ENCODE assay signal across 28 cellular contexts in the genomic region with DNA sequence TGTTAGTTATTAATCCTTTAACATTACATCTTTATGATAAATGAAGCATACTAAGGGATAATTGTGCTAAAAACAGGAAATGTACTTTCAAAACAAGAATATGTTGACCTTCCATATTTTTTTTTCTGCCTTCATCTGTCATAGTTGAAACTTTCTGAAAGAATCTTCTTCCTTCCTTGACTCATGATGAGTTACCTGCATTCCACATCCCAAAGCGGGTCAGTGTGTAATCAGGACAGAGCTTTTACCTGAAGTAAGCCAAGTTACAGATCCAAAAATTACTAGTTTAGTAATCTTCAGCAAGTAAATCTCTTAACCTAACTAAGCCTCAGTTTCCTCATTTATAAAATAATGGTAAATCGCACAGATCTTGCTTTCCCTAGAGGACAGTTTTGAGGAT.
"Had no signal": no experiment of that assay in that cellular context is flagged by ENCODE, and none has a peak within 500 bp of the region (broad histone marks: within the 10 kb centered on the region; RNA-seq: fewer than 3 reads in every experiment).

No MANE protein-coding gene starts in this region.

- H3K4me3 ChIP-seq: gastroesophageal sphincter, hepatocyte, neural progenitor cell, stomach, thyroid gland, upper lobe of right lung had no signal

- H3K9me3 ChIP-seq: thyroid gland, upper lobe of right lung had no signal

- H3K9ac ChIP-seq: neural progenitor cell had no signal

- H3K4me1 ChIP-seq: neural progenitor cell had no signal

- H3K27me3 ChIP-seq: gastroesophageal sphincter, hepatocyte, neural progenitor cell, stomach, thyroid gland, upper lobe of right lung had no signal

- ATAC-seq: gastroesophageal sphincter, right cardiac atrium had no signal

- DNase-seq: activated CD4-positive, alpha-beta T cell treated with anti-CD3 and anti-CD28 coated beads for 36 hours; activated CD4-positive, CD25-positive, alpha-beta regulatory T cell; activated CD8-positive, alpha-beta memory T cell treated with anti-CD3 and anti-CD28 coated beads, Interleukin-2, amount 10 ng/mL, durations not matched to agents 7 days and 5 days; activated CD8-positive, alpha-beta T cell treated with anti-CD3 and anti-CD28 coated beads, Interleukin-2, amount 10 ng/mL, durations not matched to agents 7 days and 5 days; activated naive CD4-positive, alpha-beta T cell; activated T-cell treated with anti-CD3 and anti-CD28 coated beads, Interleukin-2, amount 50 U/mL, for 72 hours; dermis blood vessel endothelial cell; effector CD4-positive, alpha-beta T cell; islet precursor cell; left colon; natural killer cell; occipital lobe; posterior cingulate gyrus; right cardiac atrium; stimulated activated CD4-positive, alpha-beta T cell treated with anti-CD3 and anti-CD28 coated beads, Interleukin-15, amount 100 ng/mL, for 24 hours; stimulated activated CD4-positive, alpha-beta T cell treated with anti-CD3 and anti-CD28 coated beads, Interleukin-2, amount 100 ng/mL, for 24 hours; stimulated activated naive B cell treated with anti-CD40 and anti-IgM and Interleukin-4, amounts not matched to agents 10 μg/mL and 1 μg/mL and 100 μg/mL, for 72 hours; T-cell; upper lobe of right lung had no signal

- H3K4me2 ChIP-seq: hepatocyte, neural progenitor cell had no signal

- H3K27me3 Mint-ChIP-seq: activated CD4-positive, alpha-beta T cell treated with anti-CD3 and anti-CD28 coated beads for 36 hours; activated CD8-positive, alpha-beta memory T cell treated with anti-CD3 and anti-CD28 coated beads, Interleukin-2, amount 10 ng/mL, durations not matched to agents 7 days and 5 days; memory B cell; stimulated activated naive B cell treated with anti-CD40 and anti-IgM and Interleukin-4, amounts not matched to agents 10 μg/mL and 1 μg/mL and 100 μg/mL, for 72 hours; T-cell had no signal

- H3K4me1 Mint-ChIP-seq: neural progenitor cell had no signal

- H3K27ac Mint-ChIP-seq: activated CD4-positive, alpha-beta T cell treated with anti-CD3 and anti-CD28 coated beads for 36 hours; activated CD8-positive, alpha-beta memory T cell treated with anti-CD3 and anti-CD28 coated beads, Interleukin-2, amount 10 ng/mL, durations not matched to agents 7 days and 5 days; activated CD8-positive, alpha-beta T cell treated with anti-CD3 and anti-CD28 coated beads, Interleukin-2, amount 10 ng/mL, durations not matched to agents 7 days and 5 days; activated naive CD4-positive, alpha-beta T cell treated with anti-CD3 and anti-CD28 coated beads, Interleukin-2, amount 50 U/mL, for 72 hours; activated T-cell treated with anti-CD3 and anti-CD28 coated beads, Interleukin-2, amount 50 U/mL, for 72 hours; memory B cell; neural progenitor cell; stimulated activated naive B cell treated with anti-CD40 and anti-IgM and Interleukin-4, amounts not matched to agents 10 μg/mL and 1 μg/mL and 100 μg/mL, for 72 hours; T-helper 2 cell treated with Interferon-gamma antibody and Interleukin-4, amounts not matched to agents 5 μg/mL and 100 μg/mL, for 36 hours had no signal

- H3K27ac ChIP-seq: gastroesophageal sphincter, hepatocyte, neural progenitor cell, stomach, thyroid gland, upper lobe of right lung had no signal

- H3K4me3 Mint-ChIP-seq: activated CD4-positive, alpha-beta T cell treated with anti-CD3 and anti-CD28 coated beads for 36 hours; activated CD8-positive, alpha-beta memory T cell treated with anti-CD3 and anti-CD28 coated beads, Interleukin-2, amount 10 ng/mL, durations not matched to agents 7 days and 5 days; activated CD8-positive, alpha-beta T cell treated with anti-CD3 and anti-CD28 coated beads, Interleukin-2, amount 10 ng/mL, durations not matched to agents 7 days and 5 days; activated T-cell treated with anti-CD3 and anti-CD28 coated beads, Interleukin-2, amount 50 U/mL, for 72 hours; memory B cell; natural killer cell; neural progenitor cell; stimulated activated naive B cell treated with anti-CD40 and anti-IgM and Interleukin-4, amounts not matched to agents 10 μg/mL and 1 μg/mL and 100 μg/mL, for 72 hours; T-cell; T-helper 2 cell treated with Interferon-gamma antibody and Interleukin-4, amounts not matched to agents 5 μg/mL and 100 μg/mL, for 36 hours had no signal

- H3K36me3 ChIP-seq: gastroesophageal sphincter, neural progenitor cell, stomach, thyroid gland, upper lobe of right lung had no signal

- H3K79me2 ChIP-seq: hepatocyte had no signal

- FAIRE-seq: colon had no signal

- H2AFZ ChIP-seq: hepatocyte had no signal

- H3K36me3 Mint-ChIP-seq: activated CD8-positive, alpha-beta memory T cell treated with anti-CD3 and anti-CD28 coated beads, Interleukin-2, amount 10 ng/mL, durations not matched to agents 7 days and 5 days; activated naive CD4-positive, alpha-beta T cell treated with anti-CD3 and anti-CD28 coated beads, Interleukin-2, amount 50 U/mL, for 72 hours; natural killer cell; stimulated activated naive B cell treated with anti-CD40 and anti-IgM and Interleukin-4, amounts not matched to agents 10 μg/mL and 1 μg/mL and 100 μg/mL, for 72 hours; T-cell had no signal
